Comparison of ENCODE assay signal across 8 cellular contexts in the genomic region with DNA sequence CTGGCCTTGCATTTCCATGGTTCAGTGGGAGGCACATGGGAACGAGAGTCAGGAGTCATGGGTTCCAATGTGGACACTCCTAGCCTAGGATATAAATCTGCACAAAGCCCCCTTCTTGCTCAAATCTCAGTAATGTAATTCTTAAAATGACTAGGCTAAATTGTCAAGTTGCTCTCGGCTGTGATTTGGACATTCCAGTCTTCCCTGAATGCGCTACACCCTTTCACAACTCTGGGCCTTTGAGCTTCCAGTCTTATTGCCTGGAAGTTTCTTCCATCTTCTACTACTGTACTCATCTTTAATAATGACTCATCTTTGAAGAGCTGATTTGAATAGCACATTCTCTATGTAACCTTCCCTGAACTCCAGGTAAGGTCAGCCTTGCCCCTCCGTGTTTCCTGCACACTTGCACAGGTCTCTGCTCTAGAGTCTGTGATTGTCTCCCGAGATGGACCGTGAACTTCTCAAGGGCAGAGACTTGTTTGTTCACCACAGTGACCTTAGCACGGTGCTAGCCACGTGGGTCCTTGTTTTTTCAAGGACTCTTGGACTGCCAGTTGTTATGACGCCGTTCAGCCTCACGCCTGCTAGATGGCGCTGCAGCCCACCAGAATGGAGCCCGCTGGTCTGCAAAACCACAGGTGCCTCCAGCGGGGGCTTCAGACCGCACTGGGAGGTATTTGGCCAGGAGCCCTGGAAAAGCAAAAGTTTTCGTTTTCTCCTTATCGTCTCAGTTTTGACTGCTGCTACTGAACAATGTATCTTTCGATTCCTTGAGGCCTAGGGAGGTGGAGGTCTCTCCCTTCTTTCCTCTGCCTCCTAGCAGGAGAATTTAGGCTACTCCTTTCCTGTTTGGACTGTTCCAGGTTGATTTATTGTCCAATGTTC. TPM values are rescaled to one million over a fixed set of nuclear protein-coding genes. Genes with fewer than 3 reads are reported as not detected.
DNase-seq lines count a peak whose midpoint lies in the region; ATAC-seq and TF ChIP-seq lines count a peak whose summit lies in the region.

No MANE protein-coding gene starts in this region.

- H3K27me3 Mint-ChIP-seq in activated CD8-positive, alpha-beta memory T cell treated with anti-CD3 and anti-CD28 coated beads, Interleukin-2, amount 10 ng/mL, durations not matched to agents 7 days and 5 days, result peaks cover 17% of the 10 kb centered on the region
- H3K27me3 Mint-ChIP-seq in endothelial cell (ENCODE audit: unreplicated experiment), result peaks cover 5% of the 10 kb centered on the region
- no peaks in the 10 kb centered on the region for H3K27me3 Mint-ChIP-seq in stimulated activated memory B cell treated with anti-CD40 and anti-IgM and Interleukin-4, amounts not matched to agents 10 μg/mL and 1 μg/mL and 100 μg/mL, for 72 hours

- no peaks in the 10 kb centered on the region for H3K9me3 Mint-ChIP-seq in activated CD8-positive, alpha-beta memory T cell treated with anti-CD3 and anti-CD28 coated beads, Interleukin-2, amount 10 ng/mL, durations not matched to agents 7 days and 5 days (ENCODE audit: low read depth)
- H3K9me3 Mint-ChIP-seq in endothelial cell (ENCODE audit: unreplicated experiment), result no peaks in the 10 kb centered on the region
- peaks cover 3% of the 10 kb centered on the region for H3K9me3 Mint-ChIP-seq in stimulated activated memory B cell treated with anti-CD40 and anti-IgM and Interleukin-4, amounts not matched to agents 10 μg/mL and 1 μg/mL and 100 μg/mL, for 72 hours

- CTCF ChIA-PET in activated CD8-positive, alpha-beta memory T cell treated with anti-CD3 and anti-CD28 coated beads, Interleukin-2, amount 10 ng/mL, durations not matched to agents 7 days and 5 days (lab: Charles Lee), result interaction anchor here (0.6 to 1.4 kb wide), 7 partner anchors 32 to 1330 kb away, joined by 3 to 7 read pairs (median 3); no protein-coding TSS in a partner anchor

- H3K4me3 Mint-ChIP-seq in activated CD8-positive, alpha-beta memory T cell treated with anti-CD3 and anti-CD28 coated beads, Interleukin-2, amount 10 ng/mL, durations not matched to agents 7 days and 5 days, result no peak overlapping the region
- no peak overlapping the region for H3K4me3 Mint-ChIP-seq in endothelial cell (ENCODE audit: unreplicated experiment)
- peak overlapping the region; percentile 49 for H3K4me3 Mint-ChIP-seq in stimulated activated memory B cell treated with anti-CD40 and anti-IgM and Interleukin-4, amounts not matched to agents 10 μg/mL and 1 μg/mL and 100 μg/mL, for 72 hours

- DNase-seq in AML-193 (lab: John Stamatoyannopoulos, UW) (peak; percentile 32 to 58), NCI-H774 (lab: John Stamatoyannopoulos, UW) (peak; percentile 64), endothelial cell (ENCODE audit: low spot score) (peak; percentile 82), mucosa of gallbladder (ENCODE audit: low spot score) (peak; percentile 74)
- peak; percentile 83 for DNase-seq in activated CD8-positive, alpha-beta memory T cell treated with anti-CD3 and anti-CD28 coated beads, Interleukin-2, amount 10 ng/mL, durations not matched to agents 7 days and 5 days

- no peak overlapping the region for H3K27ac Mint-ChIP-seq in activated CD8-positive, alpha-beta memory T cell treated with anti-CD3 and anti-CD28 coated beads, Interleukin-2, amount 10 ng/mL, durations not matched to agents 7 days and 5 days
- no peak overlapping the region for H3K27ac Mint-ChIP-seq in endothelial cell (ENCODE audit: unreplicated experiment)
- peak overlapping the region; percentile 84 for H3K27ac Mint-ChIP-seq in stimulated activated memory B cell treated with anti-CD40 and anti-IgM and Interleukin-4, amounts not matched to agents 10 μg/mL and 1 μg/mL and 100 μg/mL, for 72 hours

- no peaks in the 10 kb centered on the region for H3K36me3 Mint-ChIP-seq in activated CD8-positive, alpha-beta memory T cell treated with anti-CD3 and anti-CD28 coated beads, Interleukin-2, amount 10 ng/mL, durations not matched to agents 7 days and 5 days
- H3K36me3 Mint-ChIP-seq in endothelial cell (ENCODE audit: low read depth, unreplicated experiment), result no peaks in the 10 kb centered on the region
- no peaks in the 10 kb centered on the region for H3K36me3 Mint-ChIP-seq in stimulated activated memory B cell treated with anti-CD40 and anti-IgM and Interleukin-4, amounts not matched to agents 10 μg/mL and 1 μg/mL and 100 μg/mL, for 72 hours

- peaks cover 15% of the 10 kb centered on the region for H3K4me1 Mint-ChIP-seq in activated CD8-positive, alpha-beta memory T cell treated with anti-CD3 and anti-CD28 coated beads, Interleukin-2, amount 10 ng/mL, durations not matched to agents 7 days and 5 days
- no peaks in the 10 kb centered on the region for H3K4me1 Mint-ChIP-seq in endothelial cell (ENCODE audit: unreplicated experiment)
- H3K4me1 Mint-ChIP-seq in stimulated activated memory B cell treated with anti-CD40 and anti-IgM and Interleukin-4, amounts not matched to agents 10 μg/mL and 1 μg/mL and 100 μg/mL, for 72 hours, result peaks cover 56% of the 10 kb centered on the region

- ATAC-seq in GM18870 (IDR thresholded peaks at IDR 0.05; ENCODE audit: unreplicated experiment) (peak; percentile 40), HG03342 (IDR thresholded peaks at IDR 0.05; ENCODE audit: unreplicated experiment) (peak; percentile 56)
- ATAC-seq in activated CD8-positive, alpha-beta memory T cell treated with anti-CD3 and anti-CD28 coated beads, Interleukin-2, amount 10 ng/mL, durations not matched to agents 7 days and 5 days, result peak; percentile 83
- ATAC-seq in stimulated activated memory B cell treated with anti-CD40 and anti-IgM and Interleukin-4, amounts not matched to agents 10 μg/mL and 1 μg/mL and 100 μg/mL, for 72 hours, result peak; percentile 87

- peak; percentile 84 for TF ChIP-seq CTCF in endothelial cell (IDR thresholded peaks at IDR 0.05; ENCODE audit: unreplicated experiment)

RNA-seq across cellular contexts. Expression of gene SEC61B, which starts 44.3 kb away (rescaled TPM):
- total RNA-seq in activated CD8-positive, alpha-beta memory T cell treated with anti-CD3 and anti-CD28 coated beads, Interleukin-2, amount 10 ng/mL, durations not matched to agents 7 days and 5 days, result 100 to 1,000 TPM; 101 to 154 TPM
- total RNA-seq in endothelial cell (ENCODE audit: unreplicated experiment) (203 TPM), mucosa of gallbladder (123 TPM)

RNA-seq across cellular contexts. Expression of gene ALG2, which starts 44.6 kb away (rescaled TPM):
- 10 to 100 TPM; 20.2 to 35.4 TPM for total RNA-seq in activated CD8-positive, alpha-beta memory T cell treated with anti-CD3 and anti-CD28 coated beads, Interleukin-2, amount 10 ng/mL, durations not matched to agents 7 days and 5 days
- 28.9 TPM for total RNA-seq in endothelial cell (ENCODE audit: unreplicated experiment)
- total RNA-seq in mucosa of gallbladder, result 43.1 TPM

Comparison
In these comparisons a context has a peak if more than half of its experiments do, and no peak if none do; other contexts are left out.
1. Peak in every context shown above with its lines: DNase-seq and ATAC-seq.